Comparison of ENCODE assay signal across 24 cellular contexts in the genomic region with DNA sequence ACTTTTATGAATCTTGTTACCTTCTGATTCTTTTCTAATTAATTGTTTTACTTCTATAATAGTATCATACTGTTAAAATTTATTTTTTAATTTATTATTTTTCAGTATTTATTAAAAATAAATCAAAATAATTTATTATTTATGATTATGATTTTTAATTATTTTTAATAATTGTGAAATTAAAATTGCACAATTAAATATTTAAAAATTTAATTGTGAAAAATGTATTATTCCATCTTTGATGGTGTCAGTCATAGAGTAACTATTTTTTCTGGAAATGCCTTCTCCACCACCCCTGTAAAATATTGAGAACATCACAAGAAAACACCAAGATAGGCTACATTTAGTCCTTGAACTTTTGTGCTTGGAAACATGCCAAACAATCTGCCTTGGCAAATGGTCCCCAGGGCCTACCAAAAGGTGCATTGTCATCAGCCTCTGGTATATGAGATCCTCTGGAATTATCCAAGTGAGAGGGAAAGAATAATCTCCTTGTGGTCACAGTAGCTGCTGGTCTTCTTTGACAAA. TPM values are rescaled to one million over a fixed set of nuclear protein-coding genes. Genes with fewer than 3 reads are reported as not detected.
DNase-seq lines count a peak whose midpoint lies in the region; FAIRE-seq and TF ChIP-seq lines count a peak whose summit lies in the region.
"Had no signal": no experiment of that assay in that cellular context is flagged by ENCODE, and none has a peak within 500 bp of the region (broad histone marks: within the 10 kb centered on the region; RNA-seq: fewer than 3 reads in every experiment).

OR8H2 (plus strand) TSS at position 478 of the 528 bp plus-strand sequence. CDS start 1,356 bp downstream, outside the sequence.

- intact Hi-C loops in kidney (cut with DNase I): no loop called here

- no peak within 1 kb of the TSS for H3K9ac ChIP-seq in kidney (ENCODE audit: low read length in 2 of 2)
- H3K9ac ChIP-seq: BLaER1 treated with 17β-estradiol and CSF1 and Interleukin-3, amounts not matched to agents 10 nM and 100 nM; KMS-11 had no signal

- DNase-seq in NCI-H82 (lab: John Stamatoyannopoulos, UW): peak; percentile 36
- DNase-seq in NCI-H82 treated with DMSO at 0.1 percent for 48 hours (lab: John Stamatoyannopoulos, UW; ENCODE audit: unreplicated experiment): no peak
- peak; percentile 13 for DNase-seq in SK-MEL-5 (ENCODE audit: low read depth, low spot score)
- no peak for DNase-seq in kidney
- no peak for DNase-seq in activated CD8-positive, alpha-beta memory T cell treated with anti-CD3 and anti-CD28 coated beads, Interleukin-2, amount 50 U/mL, for 48 hours
- DNase-seq in putamen (ENCODE audit: low spot score): no peak
- no peak for DNase-seq in HK-2 (ENCODE audit: unreplicated experiment)
- DNase-seq: AML-193; CD4-positive, alpha-beta T cell; GOT3; HCEC 1CT; MM.1S; NCI-H1417; NCI-H187; NCI-H2081 treated with DMSO at 0.1 percent for 48 hours; NCI-H2227 treated with DMSO at 0.1 percent for 48 hours; NCI-H526 treated with DMSO at 0.1 percent for 48 hours; T-cell had no signal

- no peaks in the 10 kb centered on the region for H3K4me1 ChIP-seq in kidney (ENCODE audit: control insufficient read depth in 1 of 2, insufficient read depth in 1 of 2, low read depth in 1 of 2, low read length in 2 of 2)
- H3K4me1 ChIP-seq: BLaER1 treated with 17β-estradiol and CSF1 and Interleukin-3, amounts not matched to agents 10 nM and 100 nM had no signal

- no peak within 1 kb of the TSS for H3K4me3 ChIP-seq in kidney (ENCODE audit: low read length in 2 of 2)
- H3K4me3 ChIP-seq: BLaER1 treated with 17β-estradiol and CSF1 and Interleukin-3, amounts not matched to agents 10 nM and 100 nM had no signal

- peak; percentile 97 for FAIRE-seq in kidney (lab: Jason Lieb, UNC)
- FAIRE-seq: D721Med had no signal

- H3K9me3 ChIP-seq in kidney (ENCODE audit: control insufficient read depth in 1 of 2, low read length in 2 of 2): peaks cover 0 to 2% of the 10 kb centered on the region in 2 donors
- H3K9me3 ChIP-seq: BLaER1 treated with 17β-estradiol and CSF1 and Interleukin-3, amounts not matched to agents 10 nM and 100 nM had no signal

- TF ChIP-seq CTCF in kidney (IDR thresholded peaks at IDR 0.05; ENCODE audit: borderline replicate concordance, extremely low read depth, insufficient read depth): no peak

- no peaks in the 10 kb centered on the region for H3K36me3 ChIP-seq in kidney (ENCODE audit: control insufficient read depth in 1 of 2, insufficient read depth in 2 of 2, low read length in 2 of 2)
- H3K36me3 ChIP-seq: BLaER1 treated with 17β-estradiol and CSF1 and Interleukin-3, amounts not matched to agents 10 nM and 100 nM had no signal

- in situ Hi-C loops in SK-MEL-5 (cut with HindIII; ENCODE audit: low pct_unique_long_range_greater_than_20kb, low sequenced_read_pairs): no loop called here

- no peak within 1 kb of the TSS for H3K27ac ChIP-seq in kidney (ENCODE audit: low read depth in 2 of 2, low read length in 2 of 2)
- H3K27ac ChIP-seq: BLaER1 treated with 17β-estradiol and CSF1 and Interleukin-3, amounts not matched to agents 10 nM and 100 nM; KMS-11 had no signal

RNA-seq across cellular contexts. Expression of gene OR8H2, which starts in this region (rescaled TPM):
- total RNA-seq in SK-MEL-5 (2014; rRNA removed; shearing (Covaris generic)): not detected in 2 replicates
- not detected in 2 replicates for polyA plus RNA-seq in SK-MEL-5 (2015; cell fraction: cytosol; rRNA removed)
- not detected in 2 replicates for polyA plus RNA-seq in SK-MEL-5 (2015; cell fraction: nucleus; rRNA removed)
- total RNA-seq in kidney: not detected
- polyA plus RNA-seq in kidney (ENCODE audit: insufficient read depth, low read depth, low replicate concordance): not detected
- total RNA-seq: A172; CD4-positive, alpha-beta T cell; NCI-H460; T-cell had no signal
- polyA plus RNA-seq: IgD-negative memory B cell had no signal

Comparison
In these comparisons a context has a peak if more than half of its experiments do, and no peak if none do; other contexts are left out.
1. Peak in DNase-seq in SK-MEL-5; RNA of the gene not detected or under 1 TPM.